ENCODE assay signal across 28 cellular contexts in genomic region chr2:209260281-209260680, GRCh38.
"Had no signal": no experiment of that assay in that cellular context is flagged by ENCODE, and none has a peak within 500 bp of the region (broad histone marks: within the 10 kb centered on the region; RNA-seq: fewer than 3 reads in every experiment).

No MANE protein-coding gene starts in this region.

- H3K27ac Mint-ChIP-seq: dendritic cell treated with granulocyte-macrophage colony-stimulating factor and Interleukin-4, amounts not matched to agents 40 ng/mL and 50 ng/mL, for 4 days; effector memory CD8-positive, alpha-beta T cell; endodermal cell had no signal

- H3K27ac ChIP-seq: colonic mucosa, coronary artery, dorsolateral prefrontal cortex, epithelial cell of prostate, esophagus muscularis mucosa, esophagus squamous epithelium, foreskin keratinocyte, gastrocnemius medialis, gastroesophageal sphincter, heart left ventricle, heart right ventricle had no signal

- H3K4me1 Mint-ChIP-seq: endodermal cell had no signal

- H3K27me3 ChIP-seq: colonic mucosa, dorsolateral prefrontal cortex, esophagus muscularis mucosa, esophagus squamous epithelium, foreskin keratinocyte, gastrocnemius medialis, gastroesophageal sphincter, heart left ventricle, heart right ventricle had no signal

- H3K9me3 ChIP-seq: colonic mucosa, esophagus muscularis mucosa, esophagus squamous epithelium, gastrocnemius medialis, gastroesophageal sphincter, heart left ventricle had no signal

- H3K27me3 Mint-ChIP-seq: dendritic cell treated with granulocyte-macrophage colony-stimulating factor and Interleukin-4, amounts not matched to agents 40 ng/mL and 50 ng/mL, for 4 days; effector memory CD8-positive, alpha-beta T cell had no signal

- H3K4me1 ChIP-seq: colonic mucosa, esophagus muscularis mucosa, esophagus squamous epithelium, foreskin keratinocyte, gastrocnemius medialis, gastroesophageal sphincter, heart left ventricle, heart right ventricle had no signal

- H3K4me3 Mint-ChIP-seq: dendritic cell treated with granulocyte-macrophage colony-stimulating factor and Interleukin-4, amounts not matched to agents 40 ng/mL and 50 ng/mL, for 4 days; effector memory CD8-positive, alpha-beta T cell; endodermal cell had no signal

- FAIRE-seq: colon, endometrium, endothelial cell of umbilical vein had no signal

- DNase-seq: colonic mucosa; cortex of kidney; dermis blood vessel endothelial cell; dorsolateral prefrontal cortex; effector CD4-positive, alpha-beta T cell; effector CD8-positive, alpha-beta T cell; effector memory CD4-positive, alpha-beta T cell; effector memory CD8-positive, alpha-beta T cell; endodermal cell; erythroblast; esophagus squamous epithelium; foreskin fibroblast; foreskin keratinocyte; foreskin melanocyte; gastrocnemius medialis; glutamatergic neuron; head of caudate nucleus; heart left ventricle; heart right ventricle had no signal

- ATAC-seq: effector memory CD8-positive, alpha-beta T cell; esophagus mucosa; foreskin keratinocyte; gastrocnemius medialis; gastroesophageal sphincter; heart left ventricle; heart right ventricle had no signal

- H3K36me3 ChIP-seq: colonic mucosa, esophagus muscularis mucosa, esophagus squamous epithelium, gastrocnemius medialis, gastroesophageal sphincter, heart left ventricle, heart right ventricle had no signal

- H3K4me3 ChIP-seq: colonic mucosa, coronary artery, dorsolateral prefrontal cortex, esophagus muscularis mucosa, esophagus squamous epithelium, gastrocnemius medialis, gastroesophageal sphincter, heart left ventricle, heart right ventricle had no signal
